Comparison of ENCODE assay signal across 1 cellular context in genomic region chr5:177140312-177140711, GRCh38.
A peak's percentile ranks its signal among the peaks of the same experiment; 100 is the strongest.
TF ChIP-seq lines count a peak whose summit lies in the region.

No MANE protein-coding gene starts in this region.

TF ChIP-seq in IMR-90, 13 proteins besides CTCF, POLR2A, EP300 and RAD21 (continued from another document):
- TF ChIP-seq CEBPB (IDR thresholded peaks at IDR 0.05; ENCODE audit: low read depth, low read length) (peak; percentile 64), BHLHE40 (IDR thresholded peaks at IDR 0.05; ENCODE audit: low read depth, low read length) (no peak), NFE2L2 (IDR thresholded peaks at IDR 0.05; ENCODE audit: low read depth, low read length) (no peak)
